In the genomic region with DNA sequence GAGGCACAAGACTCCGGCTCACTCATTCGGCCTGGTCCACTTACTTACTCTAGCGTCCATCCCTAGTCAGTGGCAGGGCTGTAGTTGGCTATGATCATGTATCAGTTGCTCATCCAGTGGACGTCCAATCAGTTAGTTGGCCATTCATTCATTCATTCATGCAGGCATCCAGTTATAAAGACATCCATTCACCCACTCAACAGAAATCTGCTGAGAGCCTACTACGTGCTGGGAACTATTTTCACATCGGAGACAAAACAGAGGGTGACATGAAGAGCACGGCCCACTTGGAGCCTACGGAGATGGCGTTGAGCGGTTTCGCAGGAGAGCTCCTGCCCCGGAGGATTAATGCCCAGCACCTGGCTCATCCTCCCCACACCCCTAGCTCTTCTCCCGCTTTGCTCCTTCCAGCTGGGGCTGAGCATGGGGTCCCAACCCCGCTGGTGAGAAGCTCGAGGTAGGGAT, we compare ENCODE assay signal across 13 cellular contexts. TPM values are rescaled to one million over a fixed set of nuclear protein-coding genes. Genes with fewer than 3 reads are reported as not detected.
A peak's percentile ranks its signal among the peaks of the same experiment; 100 is the strongest.
DNase-seq lines count a peak whose midpoint lies in the region; ATAC-seq, FAIRE-seq and TF ChIP-seq lines count a peak whose summit lies in the region.
"Had no signal": no experiment of that assay in that cellular context is flagged by ENCODE, and none has a peak within 500 bp of the region (broad histone marks: within the 10 kb centered on the region; RNA-seq: fewer than 3 reads in every experiment).

No MANE protein-coding gene starts in this region.

- H3K4me3 ChIP-seq in IMR-90 (ENCODE audit: insufficient read depth, low read depth, low read length), result peak overlapping the region; percentile 83
- peak overlapping the region; percentile 52 to 73 (median 61) for H3K4me3 ChIP-seq in H1 (ENCODE audit: extremely low read depth in 1 of 4, insufficient read depth in 2 of 4, low read depth in 3 of 4, low read length in 4 of 4)
- peak overlapping the region; percentile 8 for H3K4me3 ChIP-seq in neuron (ENCODE audit: low read length)
- no peak overlapping the region for H3K4me3 ChIP-seq in mucosa of descending colon

- H4K8ac ChIP-seq in IMR-90 (ENCODE audit: low read depth in 2 of 2, low read length in 2 of 2), result no peak overlapping the region
- H4K8ac ChIP-seq in H1 (ENCODE audit: extremely low read depth, insufficient read depth, low read length), result no peak overlapping the region

- no peak overlapping the region for H2BK120ac ChIP-seq in IMR-90 (ENCODE audit: low read depth, low read length)
- no peak overlapping the region for H2BK120ac ChIP-seq in H1 (replicated peaks; ENCODE audit: low read depth, low read length)

- no peaks in the 10 kb centered on the region for H3K36me3 Mint-ChIP-seq in CD4-positive, alpha-beta T cell (ENCODE audit: low read depth)

- TF ChIP-seq RAD21 in IMR-90 (IDR thresholded peaks at IDR 0.05; ENCODE audit: low read length) (no peak), H1 (IDR thresholded peaks at IDR 0.05 in 1 of 2, conservative IDR thresholded peaks at IDR 0.05 in 1 of 2; ENCODE audit: low read depth in 2 of 2, low read length in 2 of 2) (no peak)

- H3K27me3 Mint-ChIP-seq in CD4-positive, alpha-beta T cell, result peaks cover 65% of the 10 kb centered on the region

- TF ChIP-seq CTCF in CD4-positive, alpha-beta T cell (IDR thresholded peaks at IDR 0.05), result no peak
- TF ChIP-seq CTCF in IMR-90 (conservative IDR thresholded peaks at IDR 0.05; ENCODE audit: low read depth, low read length) (no peak), H1 (IDR thresholded peaks at IDR 0.05; ENCODE audit: control extremely low read depth in 1 of 3, insufficient read depth in 1 of 3, low read depth in 1 of 3, low read length in 3 of 3) (no peak), mucosa of descending colon (IDR thresholded peaks at IDR 0.05) (no peak)

- ATAC-seq in CD4-positive, alpha-beta T cell (ENCODE audit: poor library complexity), result no peak
- no peak for ATAC-seq in IMR-90 (ENCODE audit: low read depth)
- ATAC-seq in mucosa of descending colon, result no peak
- no peak for ATAC-seq in activated CD4-positive, CD25-positive, alpha-beta regulatory T cell treated with anti-CD3 and anti-CD28 coated beads, Interleukin-2, amount 50 U/mL, for 24 hours

- in situ Hi-C loops in IMR-90 (cut with MboI; ENCODE audit: low sequenced_read_pairs), result no loop called here

- H2BK15ac ChIP-seq in IMR-90 (ENCODE audit: low read depth, low read length) (no peak overlapping the region), H1 (ENCODE audit: low read length) (no peak overlapping the region)

- H3K27ac ChIP-seq in CD4-positive, alpha-beta T cell (ENCODE audit: low read depth, low read length), result no peak overlapping the region
- H3K27ac ChIP-seq in IMR-90 (ENCODE audit: insufficient read depth, low read length), result no peak overlapping the region
- H3K27ac ChIP-seq in H1 (ENCODE audit: low read depth, low read length), result no peak overlapping the region
- H3K27ac ChIP-seq: KMS-11 had no signal

- CTCF ChIA-PET in CD4-positive, alpha-beta T cell (lab: Charles Lee), result interaction anchor here (0.7 kb wide), 1 partner anchor 92 kb away, joined by 3 read pairs; no protein-coding TSS in a partner anchor
- CTCF ChIA-PET in IMR-90 (lab: Yijun Ruan, JAX), result no interaction called here
- CTCF ChIA-PET in H1 (lab: Charles Lee; ENCODE audit: partially characterized antibody), result interaction anchor here (0.6 to 1.0 kb wide), 3 partner anchors 13 to 59 kb away, joined by 3 to 4 read pairs (median 4); no protein-coding TSS in a partner anchor

- peaks cover 2% of the 10 kb centered on the region; the same call in 1 of the 2 replicates for H3K4me1 ChIP-seq in IMR-90 (ENCODE audit: control insufficient read depth, insufficient read depth, low read length)
- H3K4me1 ChIP-seq in H1 (replicated peaks in 1 of 4; ENCODE audit: control insufficient read depth in 3 of 4, insufficient read depth in 4 of 4, low read length in 3 of 4), result peaks cover 0 to 6% (median 4%) of the 10 kb centered on the region in 4 experiments; a peak in 5 of 7 replicates
- peaks cover 4% of the 10 kb centered on the region for H3K4me1 ChIP-seq in neuron (ENCODE audit: insufficient read depth, low read length)
- no peaks in the 10 kb centered on the region for H3K4me1 ChIP-seq in mucosa of descending colon (ENCODE audit: low read depth)

- no peak for DNase-seq in CD4-positive, alpha-beta T cell
- no peak for DNase-seq in IMR-90
- no peak for DNase-seq in H1 (ENCODE audit: low read depth in 1 of 2, low spot score in 2 of 2)
- no peak for DNase-seq in mucosa of descending colon
- DNase-seq in GM12891 (ENCODE audit: insufficient read length, low spot score), result no peak
- no peak for DNase-seq in AG08395 (ENCODE audit: low spot score)
- DNase-seq: activated naive CD4-positive, alpha-beta T cell treated with Interleukin-2 at 50 U/mL for 16 hours; midbrain had no signal

- POLR2A ChIA-PET in CD4-positive, alpha-beta T cell (lab: Charles Lee), result no interaction called here
- POLR2A ChIA-PET in IMR-90 (lab: Charles Lee; ENCODE audit: unreplicated experiment), result no interaction called here
- POLR2A ChIA-PET in H1 (lab: Charles Lee; ENCODE audit: partially characterized antibody), result no interaction called here

- H4K91ac ChIP-seq in IMR-90 (ENCODE audit: insufficient read depth, low read depth, low read length) (no peak overlapping the region), H1 (replicated peaks; ENCODE audit: insufficient read length, low read length) (no peak overlapping the region)

- H3K23ac ChIP-seq in IMR-90 (ENCODE audit: low read depth, low read length), result peak overlapping the region; percentile 11; the same call in 1 of the 2 replicates
- H3K23ac ChIP-seq in H1 (ENCODE audit: insufficient read length), result no peak overlapping the region

- H2AFZ ChIP-seq in IMR-90 (replicated peaks; ENCODE audit: low read length, poor library complexity) (peak overlapping the region; percentile 61), H1 (ENCODE audit: low read length) (peak overlapping the region; percentile 91), neuron (ENCODE audit: low read depth, low read length) (no peak overlapping the region)

- no peak overlapping the region for H2BK12ac ChIP-seq in H1 (ENCODE audit: low read depth, low read length)

- H4K5ac ChIP-seq in IMR-90 (ENCODE audit: low read depth, low read length), result no peak overlapping the region
- H4K5ac ChIP-seq in H1 (ENCODE audit: insufficient read length, low read depth, low read length), result no peak overlapping the region

- TF ChIP-seq POLR2A in IMR-90 (IDR thresholded peaks at IDR 0.05; ENCODE audit: low read depth, low read length), result no peak
- TF ChIP-seq POLR2A in H1 (IDR thresholded peaks at IDR 0.05; ENCODE audit: control extremely low read depth in 1 of 2, low read depth in 2 of 2, low read length in 2 of 2), result no peak
- no peak for TF ChIP-seq POLR2A in GM12891 (IDR thresholded peaks at IDR 0.05; ENCODE audit: low read depth, low read length)

- no peak overlapping the region for H3K56ac ChIP-seq in IMR-90 (ENCODE audit: extremely low read depth, insufficient read depth, low read length)
- H3K56ac ChIP-seq in H1 (replicated peaks; ENCODE audit: insufficient read length, low read depth, low read length), result no peak overlapping the region

- H3K4me2 ChIP-seq in IMR-90 (ENCODE audit: low read depth, low read length) (peak overlapping the region; percentile 86), H1 (ENCODE audit: insufficient read depth in 1 of 2, low read depth in 2 of 2, low read length in 2 of 2) (peak overlapping the region; percentile 81 to 95)
- H3K4me2 ChIP-seq: KMS-11 had no signal

- no peak overlapping the region for H3K4ac ChIP-seq in IMR-90 (ENCODE audit: low read depth, low read length)
- no peak overlapping the region for H3K4ac ChIP-seq in H1 (replicated peaks; ENCODE audit: insufficient read length, low read depth, low read length)

- no peak overlapping the region for H2AK5ac ChIP-seq in IMR-90 (ENCODE audit: low read depth, low read length)
- H2AK5ac ChIP-seq in H1 (ENCODE audit: low read depth, low read length), result no peak overlapping the region

- H3K9me3 ChIP-seq in CD4-positive, alpha-beta T cell (ENCODE audit: control insufficient read depth, low read length), result no peaks in the 10 kb centered on the region
- H3K9me3 ChIP-seq in IMR-90 (ENCODE audit: control insufficient read depth, insufficient read depth, low read length) (no peaks in the 10 kb centered on the region), H1 (ENCODE audit: insufficient read depth in 2 of 2, low read depth in 1 of 2, low read length in 1 of 2) (no peaks in the 10 kb centered on the region), neuron (ENCODE audit: low read length) (peaks cover 4% of the 10 kb centered on the region), mucosa of descending colon (no peaks in the 10 kb centered on the region)

- peak overlapping the region; percentile 71 for H3K4me3 Mint-ChIP-seq in CD4-positive, alpha-beta T cell

- H2BK20ac ChIP-seq in IMR-90 (ENCODE audit: low read depth, low read length) (no peak overlapping the region), H1 (ENCODE audit: low read length) (no peak overlapping the region)

- no peak overlapping the region for H3K14ac ChIP-seq in IMR-90 (replicated peaks; ENCODE audit: low read depth, low read length)
- H3K14ac ChIP-seq in H1 (ENCODE audit: insufficient read length), result no peak overlapping the region

- peaks cover 9% of the 10 kb centered on the region for H3K23me2 ChIP-seq in H1 (ENCODE audit: low read depth, low read length)

- H3K27me3 ChIP-seq in CD4-positive, alpha-beta T cell (ENCODE audit: control insufficient read depth, insufficient read depth, low read length), result peaks cover 44% of the 10 kb centered on the region
- peaks cover 26% of the 10 kb centered on the region for H3K27me3 ChIP-seq in IMR-90 (ENCODE audit: control insufficient read depth, insufficient read depth, low read length)
- H3K27me3 ChIP-seq in H1 (replicated peaks in 1 of 4; ENCODE audit: control insufficient read depth in 3 of 4, extremely low read depth in 1 of 4, insufficient read depth in 3 of 4, low read length in 3 of 4), result peaks cover 4 to 33% (median 23%) of the 10 kb centered on the region in 4 experiments
- H3K27me3 ChIP-seq in neuron (ENCODE audit: insufficient read depth, low read length), result peaks cover 49% of the 10 kb centered on the region

- peaks cover 6% of the 10 kb centered on the region for H3K4me1 Mint-ChIP-seq in CD4-positive, alpha-beta T cell (ENCODE audit: low read depth)

- H3K27ac Mint-ChIP-seq in CD4-positive, alpha-beta T cell, result no peak overlapping the region

- H2AK9ac ChIP-seq in IMR-90 (replicated peaks; ENCODE audit: low read depth, low read length, poor library complexity), result peak overlapping the region; percentile 7

- H3K79me1 ChIP-seq in IMR-90 (ENCODE audit: low read depth in 1 of 2, low read length in 2 of 2) (no peaks in the 10 kb centered on the region), H1 (ENCODE audit: low read depth, low read length) (no peaks in the 10 kb centered on the region)

- dilution Hi-C loops in IMR-90 (cut with HindIII; ENCODE audit: low sequenced_read_pairs, unreplicated experiment), result no loop called here

- H2BK5ac ChIP-seq in IMR-90 (ENCODE audit: low read depth, low read length, poor library complexity, severe bottlenecking) (no peak overlapping the region), H1 (ENCODE audit: low read depth, low read length) (no peak overlapping the region)

- H3K18ac ChIP-seq in IMR-90 (ENCODE audit: low read depth, low read length) (no peak overlapping the region), H1 (ENCODE audit: extremely low read depth, low read length) (no peak overlapping the region)

- H3K9me1 ChIP-seq in IMR-90 (ENCODE audit: insufficient read depth, low read length), result peaks cover 8% of the 10 kb centered on the region

- H4K20me1 ChIP-seq in IMR-90 (ENCODE audit: insufficient read depth, low read length), result no peaks in the 10 kb centered on the region
- no peaks in the 10 kb centered on the region for H4K20me1 ChIP-seq in H1 (replicated peaks in 1 of 2; ENCODE audit: control insufficient read depth in 1 of 2, insufficient read depth in 2 of 2, low read length in 2 of 2)

- intact Hi-C loops in CD4-positive, alpha-beta T cell (cut with DNase I, micrococcal nuclease), result no loop called here
- intact Hi-C loops in IMR-90 (cut with micrococcal nuclease) (no loop called here), mucosa of descending colon (cut with DNase I, micrococcal nuclease) (no loop called here)

- 49% methylated on average over 5 of the region's 15 CpGs; no CpG with 5 or more reads in 1 of the 2 experiments for WGBS in IMR-90 (ENCODE audit: extremely low coverage in 2 of 2, insufficient read length in 1 of 2), 2 experiments
- 34% methylated on average over 15 of the region's 15 CpGs; no CpG with 5 or more reads in 1 of the 2 experiments for WGBS in H1 (ENCODE audit: extremely low coverage in 1 of 2, insufficient coverage in 1 of 2, insufficient read length in 1 of 2, insufficient replicate concordance in 2 of 2, low coverage in 1 of 2, low lambda C conversion rate in 2 of 2, missing lambda C conversion rate in 1 of 2), 2 experiments

- no peak overlapping the region; the same call in 1 of the 2 replicates for H3K9ac ChIP-seq in IMR-90 (ENCODE audit: low read depth, low read length)
- no peak overlapping the region for H3K9ac ChIP-seq in H1 (replicated peaks in 1 of 4; ENCODE audit: extremely low read depth in 1 of 4, low read depth in 3 of 4, low read length in 3 of 4)
- H3K9ac ChIP-seq: KMS-11 had no signal

- H3K36me3 ChIP-seq in IMR-90 (ENCODE audit: control insufficient read depth, insufficient read depth, low read length) (no peaks in the 10 kb centered on the region), H1 (ENCODE audit: control insufficient read depth in 2 of 4, insufficient read depth in 4 of 4, low read length in 3 of 4) (no peaks in the 10 kb centered on the region), neuron (ENCODE audit: insufficient read depth, low read length) (no peaks in the 10 kb centered on the region), mucosa of descending colon (ENCODE audit: low read depth) (no peaks in the 10 kb centered on the region)

- no peaks in the 10 kb centered on the region for H3K9me3 Mint-ChIP-seq in CD4-positive, alpha-beta T cell

- FAIRE-seq in H1 (lab: Jason Lieb, UNC), result no peak
- no peak for FAIRE-seq in GM12891 (lab: Jason Lieb, UNC)
- FAIRE-seq: G401.6 had no signal

- H3K79me2 ChIP-seq in H1 (ENCODE audit: control insufficient read depth in 1 of 2, insufficient read depth in 2 of 2, low read length in 2 of 2), result no peaks in the 10 kb centered on the region

- no peak for TF ChIP-seq EP300 in H1 (IDR thresholded peaks at IDR 0.05; ENCODE audit: borderline replicate concordance in 1 of 2, low read depth in 2 of 2, low read length in 2 of 2)

- BruUV-seq in IMR-90 (replicated peaks; lab: Mats Ljungman, UMichigan), result no TSS peak

RNA-seq across cellular contexts. Expression of a gene that starts 0.6 kb away (rescaled TPM):
- total RNA-seq in CD4-positive, alpha-beta T cell, result not detected
- total RNA-seq in IMR-90 (2012; rRNA removed), result 2.2 and 2.8 TPM in 2 replicates
- polyA plus RNA-seq in IMR-90 (2012; rRNA removed), result 0.38 and 0.42 TPM in 2 replicates
- polyA plus RNA-seq in IMR-90 (2012; cell fraction: cytosol; rRNA removed), result 0.10 and 0.18 TPM in 2 replicates
- polyA plus RNA-seq in IMR-90 (2012; cell fraction: nucleus; rRNA removed; ENCODE audit: low replicate concordance), result 0.41 and 1.2 TPM in 2 replicates
- total RNA-seq in H1 (2021; fragmentation: NEBNext Ultra II Directional; extraction: Animal tissue kit (Norgen Biotek cat#: 25700)), result 2.9 and 3.6 TPM in 2 replicates
- 0.24 and 0.47 TPM in 2 replicates for polyA plus RNA-seq in H1 (2011; rRNA removed)
- 0.62 TPM for polyA plus RNA-seq in H1 (2011; cell fraction: cytosol; rRNA removed)
- polyA plus RNA-seq in H1 (2011; cell fraction: nucleus; rRNA removed), result 1.1 TPM
- polyA plus RNA-seq in H1 (2012, experiment 1 of 2), result 0.59 to 1.3 TPM (median 0.91 TPM) in 4 replicates
- 0.03 TPM for polyA plus RNA-seq in H1 (2012, experiment 2 of 2)
- 0.91 TPM for polyA plus RNA-seq in H1 (2013, experiment 1 of 2)
- 0.92 TPM for polyA plus RNA-seq in H1 (2013, experiment 2 of 2)
- 5.9 and 8.1 TPM in 2 replicates for polyA minus RNA-seq in H1 (2011; rRNA and poly(A)+ RNA removed)
- 3.7 TPM for polyA minus RNA-seq in H1 (2011; cell fraction: cytosol; rRNA and poly(A)+ RNA removed)
- 9.0 TPM for polyA minus RNA-seq in H1 (2011; cell fraction: nucleus; rRNA and poly(A)+ RNA removed)
- total RNA-seq in mucosa of descending colon, result under 1 TPM in 1 of 3 donors, not detected in 2; 0.09 TPM
- 0.05 TPM for polyA plus RNA-seq in GM12891 (2012; ENCODE audit: low read depth, missing spikeins)
- total RNA-seq: T-helper 2 cell treated with Interferon-gamma antibody and Interleukin-4, amounts not matched to agents 100 ng/mL and 5 ng/mL, for 36 hours had no signal

RNA-seq across cellular contexts. Expression of a gene that starts 49.7 kb away (rescaled TPM):
- 1 to 10 TPM; 4.8 to 5.0 TPM for total RNA-seq in CD4-positive, alpha-beta T cell
- total RNA-seq in IMR-90 (2012; rRNA removed), result 7.7 and 18.9 TPM in 2 replicates
- polyA plus RNA-seq in IMR-90 (2012; rRNA removed), result 7.0 and 9.3 TPM in 2 replicates
- 2.1 and 3.0 TPM in 2 replicates for polyA plus RNA-seq in IMR-90 (2012; cell fraction: cytosol; rRNA removed)
- polyA plus RNA-seq in IMR-90 (2012; cell fraction: nucleus; rRNA removed; ENCODE audit: low replicate concordance), result 0.90 and 4.0 TPM in 2 replicates
- total RNA-seq in H1 (2021; fragmentation: NEBNext Ultra II Directional; extraction: Animal tissue kit (Norgen Biotek cat#: 25700)), result 9.6 and 11.1 TPM in 2 replicates
- polyA plus RNA-seq in H1 (2011; rRNA removed), result 5.2 and 5.8 TPM in 2 replicates
- 11.3 TPM for polyA plus RNA-seq in H1 (2011; cell fraction: cytosol; rRNA removed)
- 2.3 TPM for polyA plus RNA-seq in H1 (2011; cell fraction: nucleus; rRNA removed)
- polyA plus RNA-seq in H1 (2012, experiment 1 of 2), result 5.4 to 9.8 TPM (median 6.8 TPM) in 4 replicates
- polyA plus RNA-seq in H1 (2012, experiment 2 of 2), result 1.2 TPM
- polyA plus RNA-seq in H1 (2013, experiment 1 of 2), result 12.6 TPM
- polyA plus RNA-seq in H1 (2013, experiment 2 of 2), result 14.9 TPM
- polyA minus RNA-seq in H1 (2011; rRNA and poly(A)+ RNA removed), result 2.1 and 2.8 TPM in 2 replicates
- 7.6 TPM for polyA minus RNA-seq in H1 (2011; cell fraction: cytosol; rRNA and poly(A)+ RNA removed)
- polyA minus RNA-seq in H1 (2011; cell fraction: nucleus; rRNA and poly(A)+ RNA removed), result 4.9 TPM
- total RNA-seq in mucosa of descending colon, result 1 to 10 TPM; 2.0 to 4.8 (median 2.5) TPM
- polyA plus RNA-seq in GM12891 (2012; ENCODE audit: low read depth, missing spikeins), result 4.7 TPM
